Comparison of ENCODE assay signal across 26 cellular contexts in the genomic region with DNA sequence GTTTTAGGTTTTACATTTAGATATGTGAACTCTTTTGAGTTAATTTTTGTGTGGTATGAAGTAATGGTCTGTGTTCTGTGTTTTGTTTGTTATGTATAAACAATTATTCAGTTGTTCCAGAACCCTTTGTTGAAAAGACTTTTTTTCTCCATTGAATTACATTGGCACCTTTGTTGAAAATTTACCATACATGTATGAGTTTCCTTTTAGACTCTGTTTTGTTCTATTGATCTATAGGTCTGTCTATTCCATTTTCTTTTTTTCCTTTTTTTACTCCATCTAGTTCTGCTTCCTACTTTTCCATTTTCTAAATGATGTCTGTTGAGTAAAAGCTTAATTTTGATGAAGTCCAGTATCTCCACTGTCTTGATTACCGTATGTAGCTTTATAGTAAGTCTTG. TPM values are rescaled to one million over a fixed set of nuclear protein-coding genes. Genes with fewer than 3 reads are reported as not detected.
DNase-seq lines count a peak whose midpoint lies in the region; ATAC-seq and TF ChIP-seq lines count a peak whose summit lies in the region.
"Had no signal": no experiment of that assay in that cellular context is flagged by ENCODE, and none has a peak within 500 bp of the region (broad histone marks: within the 10 kb centered on the region; RNA-seq: fewer than 3 reads in every experiment).

No MANE protein-coding gene starts in this region.

- POLR2A ChIA-PET in activated CD8-positive, alpha-beta T cell treated with anti-CD3 and anti-CD28 coated beads for 36 hours (lab: Charles Lee) = interaction anchor here (0.6 kb wide), 1 partner anchor 246 kb away, joined by 4 read pairs; no protein-coding TSS in a partner anchor
- POLR2A ChIA-PET in activated CD8-positive, alpha-beta T cell treated with anti-CD3 and anti-CD28 coated beads, Interleukin-2, amount 10 ng/mL, durations not matched to agents 7 days and 5 days (lab: Charles Lee) = interaction anchor here (0.7 kb wide), 1 partner anchor 262 kb away, joined by 3 read pairs; no protein-coding TSS in a partner anchor
- POLR2A ChIA-PET in PC-9 (lab: Charles Lee; ENCODE audit: unreplicated experiment) = no interaction called here

- H4K20me1 ChIP-seq in PC-9 (ENCODE audit: insufficient read depth) = peaks cover 22% of the 10 kb centered on the region; the same call in 1 of the 2 replicates

- CTCF ChIA-PET in activated CD8-positive, alpha-beta T cell treated with anti-CD3 and anti-CD28 coated beads for 36 hours (lab: Charles Lee) = interaction anchor here (1.3 kb wide), 1 partner anchor 15 kb away, joined by 3 read pairs; no protein-coding TSS in a partner anchor
- CTCF ChIA-PET in activated CD8-positive, alpha-beta T cell treated with anti-CD3 and anti-CD28 coated beads, Interleukin-2, amount 10 ng/mL, durations not matched to agents 7 days and 5 days (lab: Charles Lee) = interaction anchor here (1.2 to 1.3 kb wide), 2 partner anchors 10 to 38 kb away, joined by 3 read pairs; no protein-coding TSS in a partner anchor
- CTCF ChIA-PET in PC-9 (lab: Charles Lee) = interaction anchor here (0.6 to 1.3 kb wide), 2 partner anchors 55 to 514 kb away, joined by 3 read pairs; no protein-coding TSS in a partner anchor

- TF ChIP-seq CTCF in activated CD8-positive, alpha-beta T cell treated with anti-CD3 and anti-CD28 coated beads for 36 hours (IDR thresholded peaks at IDR 0.05) = no peak
- TF ChIP-seq CTCF in PC-9 (conservative IDR thresholded peaks at IDR 0.05) (no peak), testis (IDR thresholded peaks at IDR 0.05) (no peak)

- H3K27me3 Mint-ChIP-seq in activated CD8-positive, alpha-beta T cell treated with anti-CD3 and anti-CD28 coated beads for 36 hours = no peaks in the 10 kb centered on the region
- H3K27me3 Mint-ChIP-seq in activated CD8-positive, alpha-beta T cell treated with anti-CD3 and anti-CD28 coated beads, Interleukin-2, amount 10 ng/mL, durations not matched to agents 7 days and 5 days (ENCODE audit: low read depth) = no peaks in the 10 kb centered on the region
- no peaks in the 10 kb centered on the region for H3K27me3 Mint-ChIP-seq in immature natural killer cell (ENCODE audit: low read depth in 3 of 3)
- no peaks in the 10 kb centered on the region for H3K27me3 Mint-ChIP-seq in stimulated activated naive B cell treated with anti-CD40 and anti-IgM and Interleukin-4, amounts not matched to agents 10 μg/mL and 1 μg/mL and 100 μg/mL, for 72 hours
- H3K27me3 Mint-ChIP-seq: activated naive CD8-positive, alpha-beta T cell treated with anti-CD3 and anti-CD28 coated beads for 36 hours; stimulated activated naive CD8-positive, alpha-beta T cell treated with anti-CD3 and anti-CD28 coated beads, Interleukin-15, Interleukin-2, amounts not matched to agents 100 ng/mL and 50 ng/mL, for 24 hours had no signal

- no peak overlapping the region for H3K4me2 ChIP-seq in PC-9
- H3K4me2 ChIP-seq: BLaER1 treated with 17β-estradiol and CSF1 and Interleukin-3, amounts not matched to agents 10 nM and 100 nM had no signal

- no peak for TF ChIP-seq POLR2A in testis (IDR thresholded peaks at IDR 0.05)

- DNase-seq in activated CD8-positive, alpha-beta T cell treated with anti-CD3 and anti-CD28 coated beads for 36 hours = no peak
- no peak for DNase-seq in activated CD8-positive, alpha-beta T cell treated with anti-CD3 and anti-CD28 coated beads, Interleukin-2, amount 10 ng/mL, durations not matched to agents 7 days and 5 days
- DNase-seq in PC-9 = no peak
- DNase-seq in immature natural killer cell = no peak
- DNase-seq in stimulated activated naive B cell treated with anti-CD40 and anti-IgM and Interleukin-4, amounts not matched to agents 10 μg/mL and 1 μg/mL and 100 μg/mL, for 72 hours = no peak
- no peak for DNase-seq in SKM-1 treated with dmso at 0.1 percent for 144 hours (lab: John Stamatoyannopoulos, UW; ENCODE audit: unreplicated experiment)
- DNase-seq in testis = no peak
- DNase-seq: activated CD4-positive, alpha-beta T cell treated with anti-CD3 and anti-CD28 coated beads for 1 hour; activated effector memory CD4-positive, alpha-beta T cell treated with anti-CD3 and anti-CD28 coated beads, Interleukin-2, amount 50 U/mL, for 16 hours; activated naive CD8-positive, alpha-beta T cell treated with anti-CD3 and anti-CD28 coated beads for 36 hours; DMS153; H9; head of caudate nucleus; KBM-7; NCI-H1930; NCI-H526; PC-3; retina; small intestine; transverse colon had no signal

- peaks cover 21% of the 10 kb centered on the region; the same call in 1 of the 2 replicates for H3F3A ChIP-seq in PC-9 (ENCODE audit: insufficient read depth, low read depth)

- H3K4me3 ChIP-seq in PC-9 = no peak overlapping the region
- no peak overlapping the region for H3K4me3 ChIP-seq in testis
- H3K4me3 ChIP-seq: BLaER1 treated with 17β-estradiol and CSF1 and Interleukin-3, amounts not matched to agents 10 nM and 100 nM; lung; transverse colon had no signal

- H3K9me3 ChIP-seq in PC-9 (ENCODE audit: insufficient read depth, low read depth) = no peaks in the 10 kb centered on the region
- no peaks in the 10 kb centered on the region for H3K9me3 ChIP-seq in testis
- H3K9me3 ChIP-seq: ascending aorta; BLaER1 treated with 17β-estradiol and CSF1 and Interleukin-3, amounts not matched to agents 10 nM and 100 nM; transverse colon had no signal

- peaks cover 13% of the 10 kb centered on the region for H3K36me3 Mint-ChIP-seq in activated CD8-positive, alpha-beta T cell treated with anti-CD3 and anti-CD28 coated beads for 36 hours (ENCODE audit: low read depth)
- H3K36me3 Mint-ChIP-seq in activated CD8-positive, alpha-beta T cell treated with anti-CD3 and anti-CD28 coated beads, Interleukin-2, amount 10 ng/mL, durations not matched to agents 7 days and 5 days (ENCODE audit: low read depth) = peaks cover 14% of the 10 kb centered on the region
- peaks cover 0 to 6% (median 5%) of the 10 kb centered on the region in 3 donors for H3K36me3 Mint-ChIP-seq in immature natural killer cell
- peaks cover 8 to 21% of the 10 kb centered on the region in 2 donors for H3K36me3 Mint-ChIP-seq in stimulated activated naive B cell treated with anti-CD40 and anti-IgM and Interleukin-4, amounts not matched to agents 10 μg/mL and 1 μg/mL and 100 μg/mL, for 72 hours

- peaks cover 46% of the 10 kb centered on the region; the same call in 1 of the 2 replicates for H3K79me2 ChIP-seq in PC-9 (ENCODE audit: low read depth)

- intact Hi-C loops in activated CD8-positive, alpha-beta T cell treated with anti-CD3 and anti-CD28 coated beads for 36 hours (cut with micrococcal nuclease) = no loop called here
- intact Hi-C loops in PC-9 (cut with micrococcal nuclease; ENCODE audit: unreplicated experiment) (loop anchor here (10.0 kb wide), 1 partner anchor 205 kb away; no protein-coding TSS in a partner anchor), testis (cut with DNase I; ENCODE audit: low total_unique reads) (no loop called here)

- H3K9me3 Mint-ChIP-seq in activated CD8-positive, alpha-beta T cell treated with anti-CD3 and anti-CD28 coated beads for 36 hours = no peaks in the 10 kb centered on the region
- no peaks in the 10 kb centered on the region for H3K9me3 Mint-ChIP-seq in activated CD8-positive, alpha-beta T cell treated with anti-CD3 and anti-CD28 coated beads, Interleukin-2, amount 10 ng/mL, durations not matched to agents 7 days and 5 days (ENCODE audit: insufficient read depth)
- no peaks in the 10 kb centered on the region for H3K9me3 Mint-ChIP-seq in immature natural killer cell
- no peaks in the 10 kb centered on the region for H3K9me3 Mint-ChIP-seq in stimulated activated naive B cell treated with anti-CD40 and anti-IgM and Interleukin-4, amounts not matched to agents 10 μg/mL and 1 μg/mL and 100 μg/mL, for 72 hours
- H3K9me3 Mint-ChIP-seq: activated naive CD8-positive, alpha-beta T cell treated with anti-CD3 and anti-CD28 coated beads for 36 hours; H9; stimulated activated naive CD8-positive, alpha-beta T cell treated with anti-CD3 and anti-CD28 coated beads, Interleukin-15, Interleukin-2, amounts not matched to agents 100 ng/mL and 50 ng/mL, for 24 hours had no signal

- H3K9me2 ChIP-seq in PC-9 (ENCODE audit: insufficient read depth) = no peaks in the 10 kb centered on the region

- no peak overlapping the region for H3K4me3 Mint-ChIP-seq in activated CD8-positive, alpha-beta T cell treated with anti-CD3 and anti-CD28 coated beads for 36 hours
- H3K4me3 Mint-ChIP-seq in activated CD8-positive, alpha-beta T cell treated with anti-CD3 and anti-CD28 coated beads, Interleukin-2, amount 10 ng/mL, durations not matched to agents 7 days and 5 days = no peak overlapping the region
- no peak overlapping the region for H3K4me3 Mint-ChIP-seq in immature natural killer cell
- no peak overlapping the region for H3K4me3 Mint-ChIP-seq in stimulated activated naive B cell treated with anti-CD40 and anti-IgM and Interleukin-4, amounts not matched to agents 10 μg/mL and 1 μg/mL and 100 μg/mL, for 72 hours
- H3K4me3 Mint-ChIP-seq: activated naive CD8-positive, alpha-beta T cell treated with anti-CD3 and anti-CD28 coated beads for 36 hours; H9; stimulated activated naive CD8-positive, alpha-beta T cell treated with anti-CD3 and anti-CD28 coated beads, Interleukin-15, Interleukin-2, amounts not matched to agents 100 ng/mL and 50 ng/mL, for 24 hours had no signal

- H2AFZ ChIP-seq in PC-9 = no peak overlapping the region

- BruUV-seq in PC-9 (replicated peaks; lab: Mats Ljungman, UMichigan) = no TSS peak

- H3K27me3 ChIP-seq in PC-9 (ENCODE audit: insufficient read depth, low read depth) (no peaks in the 10 kb centered on the region), testis (no peaks in the 10 kb centered on the region)
- H3K27me3 ChIP-seq: ascending aorta; BLaER1 treated with 17β-estradiol and CSF1 and Interleukin-3, amounts not matched to agents 10 nM and 100 nM; transverse colon had no signal

- peak overlapping the region; percentile 34 for H3K27ac Mint-ChIP-seq in activated CD8-positive, alpha-beta T cell treated with anti-CD3 and anti-CD28 coated beads for 36 hours
- no peak overlapping the region for H3K27ac Mint-ChIP-seq in activated CD8-positive, alpha-beta T cell treated with anti-CD3 and anti-CD28 coated beads, Interleukin-2, amount 10 ng/mL, durations not matched to agents 7 days and 5 days
- H3K27ac Mint-ChIP-seq in immature natural killer cell = peak overlapping the region; percentile 6 to 79 (median 47)
- H3K27ac Mint-ChIP-seq in stimulated activated naive B cell treated with anti-CD40 and anti-IgM and Interleukin-4, amounts not matched to agents 10 μg/mL and 1 μg/mL and 100 μg/mL, for 72 hours = peak overlapping the region; percentile 15
- H3K27ac Mint-ChIP-seq: activated naive CD8-positive, alpha-beta T cell treated with anti-CD3 and anti-CD28 coated beads for 36 hours; stimulated activated naive CD8-positive, alpha-beta T cell treated with anti-CD3 and anti-CD28 coated beads, Interleukin-15, Interleukin-2, amounts not matched to agents 100 ng/mL and 50 ng/mL, for 24 hours had no signal

- no peak for ATAC-seq in activated CD8-positive, alpha-beta T cell treated with anti-CD3 and anti-CD28 coated beads for 36 hours
- ATAC-seq in activated CD8-positive, alpha-beta T cell treated with anti-CD3 and anti-CD28 coated beads, Interleukin-2, amount 10 ng/mL, durations not matched to agents 7 days and 5 days = no peak
- ATAC-seq in stimulated activated naive B cell treated with anti-CD40 and anti-IgM and Interleukin-4, amounts not matched to agents 10 μg/mL and 1 μg/mL and 100 μg/mL, for 72 hours (replicated peaks) = no peak
- no peak for ATAC-seq in HG03175 (IDR thresholded peaks at IDR 0.05; ENCODE audit: unreplicated experiment)
- ATAC-seq: PC-3 had no signal

- H3K27ac ChIP-seq in PC-9 (0 out of 2 replicates have a peak overlapping the region, but pooled peaks have one; percentile 19), testis (no peak overlapping the region)
- H3K27ac ChIP-seq: BLaER1 treated with 17β-estradiol and CSF1 and Interleukin-3, amounts not matched to agents 10 nM and 100 nM; HL-60; transverse colon had no signal

- H3K36me3 ChIP-seq in PC-9 (ENCODE audit: low read depth) (0 out of 2 replicates have a peak, but pooled peaks cover 3% of the 10 kb centered on the region), testis (ENCODE audit: low read depth, missing control alignments) (no peaks in the 10 kb centered on the region)

- 82 to 97% methylated on average over 1 of the region's 1 CpG for WGBS in testis, 2 donors

- H3K4me1 ChIP-seq in PC-9 (replicated peaks; ENCODE audit: insufficient read depth) (no peaks in the 10 kb centered on the region), testis (peaks cover 1% of the 10 kb centered on the region)
- H3K4me1 ChIP-seq: ascending aorta, transverse colon had no signal

- peaks cover 33% of the 10 kb centered on the region for H3K4me1 Mint-ChIP-seq in activated CD8-positive, alpha-beta T cell treated with anti-CD3 and anti-CD28 coated beads for 36 hours (ENCODE audit: low read depth)
- peaks cover 16% of the 10 kb centered on the region for H3K4me1 Mint-ChIP-seq in activated CD8-positive, alpha-beta T cell treated with anti-CD3 and anti-CD28 coated beads, Interleukin-2, amount 10 ng/mL, durations not matched to agents 7 days and 5 days (ENCODE audit: low read depth)
- H3K4me1 Mint-ChIP-seq in immature natural killer cell = peaks cover 13 to 35% of the 10 kb centered on the region in 2 donors
- H3K4me1 Mint-ChIP-seq in stimulated activated naive B cell treated with anti-CD40 and anti-IgM and Interleukin-4, amounts not matched to agents 10 μg/mL and 1 μg/mL and 100 μg/mL, for 72 hours = peaks cover 21 to 27% of the 10 kb centered on the region in 2 donors

RNA-seq across cellular contexts. Expression of a gene that starts 31.4 kb away (rescaled TPM):
- 100 to 1,000 TPM in 1 of 2 experiments, 10 to 100 TPM in 1; 98.2 to 115 TPM for total RNA-seq in activated CD8-positive, alpha-beta T cell treated with anti-CD3 and anti-CD28 coated beads for 36 hours
- total RNA-seq in activated CD8-positive, alpha-beta T cell treated with anti-CD3 and anti-CD28 coated beads, Interleukin-2, amount 10 ng/mL, durations not matched to agents 7 days and 5 days = 100 to 1,000 TPM; 102 to 112 TPM
- total RNA-seq in PC-9 (2021) = 86.1 and 96.8 TPM in 2 replicates
- 100 to 1,000 TPM; 171 to 224 (median 177) TPM for polyA plus RNA-seq in immature natural killer cell
- total RNA-seq in testis = 100 to 1,000 TPM; 127 to 157 TPM
- 106 TPM for polyA plus RNA-seq in testis (ENCODE audit: insufficient read depth, low read depth, low replicate concordance)

RNA-seq across cellular contexts. Expression of a gene that starts 40.0 kb away (rescaled TPM):
- total RNA-seq in activated CD8-positive, alpha-beta T cell treated with anti-CD3 and anti-CD28 coated beads for 36 hours = 10 to 100 TPM; 24.8 to 25.0 TPM
- 10 to 100 TPM; 35.2 to 39.6 TPM for total RNA-seq in activated CD8-positive, alpha-beta T cell treated with anti-CD3 and anti-CD28 coated beads, Interleukin-2, amount 10 ng/mL, durations not matched to agents 7 days and 5 days
- total RNA-seq in PC-9 (2021) (49.1 and 57.1 TPM in 2 replicates), testis (100 to 1,000 TPM; 107 to 122 TPM)
- polyA plus RNA-seq in immature natural killer cell (10 to 100 TPM; 16.8 to 26.8 (median 24.9) TPM), testis (ENCODE audit: insufficient read depth, low read depth, low replicate concordance) (52.3 TPM)

RNA-seq across cellular contexts. Expression of a gene that starts 51.4 kb away (rescaled TPM):
- total RNA-seq in activated CD8-positive, alpha-beta T cell treated with anti-CD3 and anti-CD28 coated beads for 36 hours = 10 to 100 TPM; 14.8 to 16.8 TPM
- 10 to 100 TPM; 29.9 to 33.1 TPM for total RNA-seq in activated CD8-positive, alpha-beta T cell treated with anti-CD3 and anti-CD28 coated beads, Interleukin-2, amount 10 ng/mL, durations not matched to agents 7 days and 5 days
- total RNA-seq in PC-9 (2021) = 2.9 and 4.9 TPM in 2 replicates
- polyA plus RNA-seq in immature natural killer cell = 100 to 1,000 TPM in 2 of 3 donors, 10 to 100 TPM in 1; 100.0 to 254 (median 100) TPM
- 10 to 100 TPM; 13.0 to 15.7 TPM for total RNA-seq in testis
- 19.6 TPM for polyA plus RNA-seq in testis (ENCODE audit: insufficient read depth, low read depth, low replicate concordance)

RNA-seq across cellular contexts. Expression of a gene that starts 57.1 kb away (rescaled TPM):
- 100 to 1,000 TPM; 111 to 125 TPM for total RNA-seq in activated CD8-positive, alpha-beta T cell treated with anti-CD3 and anti-CD28 coated beads for 36 hours
- total RNA-seq in activated CD8-positive, alpha-beta T cell treated with anti-CD3 and anti-CD28 coated beads, Interleukin-2, amount 10 ng/mL, durations not matched to agents 7 days and 5 days = 100 to 1,000 TPM; 134 to 140 TPM
- total RNA-seq in PC-9 (2021) = 157 and 159 TPM in 2 replicates
- 100 to 1,000 TPM in 1 of 3 donors, 10 to 100 TPM in 2; 56.8 to 114 (median 70.6) TPM for polyA plus RNA-seq in immature natural killer cell
- total RNA-seq in testis = 100 to 1,000 TPM; 171 to 172 TPM
- polyA plus RNA-seq in testis (ENCODE audit: insufficient read depth, low read depth, low replicate concordance) = 92.0 TPM
